8 cellular contexts compared by ENCODE assay signal in genomic region chrX:49002091-49002935, GRCh38. TPM values are rescaled to one million over a fixed set of nuclear protein-coding genes. Genes with fewer than 3 reads are reported as not detected.
DNase-seq lines count a peak whose midpoint lies in the region; ATAC-seq, FAIRE-seq and TF ChIP-seq lines count a peak whose summit lies in the region.

GRIPAP1 (minus strand) TSS chrX:49002264; CDS start chrX:49002229, 35 bp downstream.

- in situ Hi-C loops in IMR-90 (cut with MboI; ENCODE audit: low sequenced_read_pairs): no loop called here

- H4K91ac ChIP-seq in IMR-90 (ENCODE audit: insufficient read depth, low read depth, low read length): peak within 1 kb of the TSS; percentile 100

- TF ChIP-seq CTCF in D721Med (IDR thresholded peaks at IDR 0.05; ENCODE audit: insufficient read depth, missing control alignments) (no peak), IMR-90 (conservative IDR thresholded peaks at IDR 0.05; ENCODE audit: low read depth, low read length) (no peak), PC-3 (conservative IDR thresholded peaks at IDR 0.05; ENCODE audit: low read depth, low read length) (no peak), epithelial cell of proximal tubule (conservative IDR thresholded peaks at IDR 0.05; ENCODE audit: low read depth, low read length) (no peak)

- H3K4me3 ChIP-seq in IMR-90 (ENCODE audit: insufficient read depth, low read depth, low read length) (peak within 1 kb of the TSS; percentile 94), PC-3 (ENCODE audit: low read length) (peak within 1 kb of the TSS; percentile 93), epithelial cell of proximal tubule (ENCODE audit: low read depth, low read length) (peak within 1 kb of the TSS; percentile 84), mucosa of rectum (ENCODE audit: low read length in 2 of 2) (peak within 1 kb of the TSS; percentile 76 to 93)

- peak; percentile 34; the same call in 1 of the 2 replicates for TF ChIP-seq POLR2A in IMR-90 (IDR thresholded peaks at IDR 0.05; ENCODE audit: low read depth, low read length)

- peaks cover 9% of the 10 kb centered on the region for H3K36me3 ChIP-seq in IMR-90 (ENCODE audit: control insufficient read depth, insufficient read depth, low read length)
- peaks cover 4% of the 10 kb centered on the region; the same call in 1 of the 2 replicates for H3K36me3 ChIP-seq in PC-3 (ENCODE audit: low read depth, low read length)
- H3K36me3 ChIP-seq in mucosa of rectum (ENCODE audit: control insufficient read depth in 2 of 2, insufficient read depth in 2 of 2, low read length in 2 of 2): peaks cover under 1 to 7% of the 10 kb centered on the region in 2 donors

- peak within 1 kb of the TSS; percentile 100 for H3K23ac ChIP-seq in IMR-90 (ENCODE audit: low read depth, low read length)

- H3K4me2 ChIP-seq in IMR-90 (ENCODE audit: low read depth, low read length): peak within 1 kb of the TSS; percentile 92
- H3K4me2 ChIP-seq in PC-3 (ENCODE audit: low read length): peak within 1 kb of the TSS; percentile 97

- peak within 1 kb of the TSS; percentile 100 for H4K5ac ChIP-seq in IMR-90 (ENCODE audit: low read depth, low read length)

- H3K27me3 ChIP-seq in IMR-90 (ENCODE audit: control insufficient read depth, insufficient read depth, low read length) (no peaks in the 10 kb centered on the region), PC-3 (ENCODE audit: low read length) (no peaks in the 10 kb centered on the region), mucosa of rectum (ENCODE audit: control insufficient read depth in 2 of 2, insufficient read depth in 2 of 2, low read length in 2 of 2) (no peaks in the 10 kb centered on the region)

- 0 out of 2 replicates have a peak, but pooled peaks cover 3% of the 10 kb centered on the region for H3K9me2 ChIP-seq in PC-3 (replicated peaks; ENCODE audit: low read length)

- H4K8ac ChIP-seq in IMR-90 (ENCODE audit: low read depth in 2 of 2, low read length in 2 of 2): peak within 1 kb of the TSS; percentile 76 to 100

- H2AK5ac ChIP-seq in IMR-90 (ENCODE audit: low read depth, low read length): peak within 1 kb of the TSS; percentile 74

- ATAC-seq in GM21515 (IDR thresholded peaks at IDR 0.05; ENCODE audit: unreplicated experiment): peak; percentile 76
- ATAC-seq in IMR-90 (ENCODE audit: low read depth): peak; percentile 96
- peak; percentile 71 for ATAC-seq in PC-3

- 37% methylated on average over 6 of the region's 38 CpGs; no CpG with 5 or more reads in 1 of the 2 experiments for WGBS in IMR-90 (ENCODE audit: extremely low coverage in 2 of 2, insufficient read length in 1 of 2), 2 experiments

- H3K4me1 ChIP-seq in IMR-90 (ENCODE audit: control insufficient read depth, insufficient read depth, low read length) (no peaks in the 10 kb centered on the region; the same call in 1 of the 2 replicates), PC-3 (ENCODE audit: insufficient read depth, low read length) (no peaks in the 10 kb centered on the region), mucosa of rectum (ENCODE audit: control insufficient read depth in 2 of 2, insufficient read depth in 2 of 2, low read length in 2 of 2) (peaks cover 2 to 5% of the 10 kb centered on the region in 2 donors)

- peak; percentile 70 for FAIRE-seq in D721Med (lab: Jason Lieb, UNC)

- DNase-seq in D721Med (ENCODE audit: insufficient read length, low spot score) (peak; percentile 39), IMR-90 (peak; percentile 87), PC-3 (peak; percentile 88), activated T-cell treated with anti-CD3 and anti-CD28 coated beads for 48 hours (ENCODE audit: low read depth) (peak; percentile 58), epithelial cell of proximal tubule (ENCODE audit: low read depth) (peak; percentile 89)
- peak; percentile 79 for DNase-seq in stimulated activated CD8-positive, alpha-beta memory T cell treated with anti-CD3 and anti-CD28 coated beads, Interleukin-4, amount 100 ng/mL, for 48 hours

- peak within 1 kb of the TSS; percentile 100 for H3K4ac ChIP-seq in IMR-90 (ENCODE audit: low read depth, low read length)

- TF ChIP-seq RAD21 in IMR-90 (IDR thresholded peaks at IDR 0.05; ENCODE audit: low read length): no peak

- H2BK5ac ChIP-seq in IMR-90 (ENCODE audit: low read depth, low read length, poor library complexity, severe bottlenecking): peak within 1 kb of the TSS; percentile 100

- H3K9me1 ChIP-seq in IMR-90 (ENCODE audit: insufficient read depth, low read length): no peaks in the 10 kb centered on the region

- no peaks in the 10 kb centered on the region for H3F3A ChIP-seq in PC-3 (ENCODE audit: low read length, unreplicated experiment)

- intact Hi-C loops in IMR-90 (cut with micrococcal nuclease) (loop anchor here (1.0 kb wide), 1 partner anchor 41 kb away; the partner anchor contains the start of gene TFE3), PC-3 (cut with micrococcal nuclease) (loop anchor here (1.0 kb wide), 1 partner anchor 41 kb away; the partner anchor contains the start of gene TFE3)

- peak within 1 kb of the TSS; percentile 100 for H2BK15ac ChIP-seq in IMR-90 (ENCODE audit: low read depth, low read length)

- H3K56ac ChIP-seq in IMR-90 (ENCODE audit: extremely low read depth, insufficient read depth, low read length): peak within 1 kb of the TSS; percentile 100

- H3K27ac ChIP-seq in IMR-90 (ENCODE audit: insufficient read depth, low read length) (peak within 1 kb of the TSS; percentile 99), PC-3 (ENCODE audit: low read length) (peak within 1 kb of the TSS; percentile 64), mucosa of rectum (ENCODE audit: low read depth in 2 of 2, low read length in 2 of 2) (peak within 1 kb of the TSS; percentile 86)

- peaks cover 15% of the 10 kb centered on the region for H3K79me2 ChIP-seq in PC-3 (ENCODE audit: low read length)

- H4K20me1 ChIP-seq in IMR-90 (ENCODE audit: insufficient read depth, low read length): no peaks in the 10 kb centered on the region
- no peaks in the 10 kb centered on the region for H4K20me1 ChIP-seq in PC-3 (ENCODE audit: low read length)

- peak within 1 kb of the TSS; percentile 100 for H3K14ac ChIP-seq in IMR-90 (replicated peaks; ENCODE audit: low read depth, low read length)

- H3K9ac ChIP-seq in IMR-90 (ENCODE audit: low read depth, low read length) (peak within 1 kb of the TSS; percentile 100), PC-3 (ENCODE audit: low read length) (peak within 1 kb of the TSS; percentile 81), mucosa of rectum (ENCODE audit: low read depth in 1 of 2, low read length in 2 of 2) (peak within 1 kb of the TSS; percentile 74 to 88)

- H3K18ac ChIP-seq in IMR-90 (ENCODE audit: low read depth, low read length): peak within 1 kb of the TSS; percentile 100

- CTCF ChIA-PET in IMR-90 (lab: Yijun Ruan, JAX): interaction anchor here (0.7 kb wide), 1 partner anchor 71 kb away, joined by 3 read pairs; no protein-coding TSS in a partner anchor
- CTCF ChIA-PET in PC-3 (lab: Charles Lee): interaction anchor here (0.5 kb wide), 1 partner anchor 41 kb away, joined by 7 read pairs; the partner anchor contains the start of gene TFE3

- peak within 1 kb of the TSS; percentile 100 for H2BK20ac ChIP-seq in IMR-90 (ENCODE audit: low read depth, low read length)

- BruUV-seq in IMR-90 (replicated peaks; lab: Mats Ljungman, UMichigan): no TSS peak
- TSS peak; percentile 98 for BruUV-seq in PC-3 (replicated peaks; lab: Mats Ljungman, UMichigan)

- H2AFZ ChIP-seq in IMR-90 (replicated peaks; ENCODE audit: low read length, poor library complexity) (peak within 1 kb of the TSS; percentile 94), PC-3 (ENCODE audit: low read length) (peak within 1 kb of the TSS; percentile 93)

- H2BK120ac ChIP-seq in IMR-90 (ENCODE audit: low read depth, low read length): peak within 1 kb of the TSS; percentile 100

- POLR2A ChIA-PET in IMR-90 (lab: Charles Lee; ENCODE audit: unreplicated experiment): interaction anchor here (0.5 to 1.3 kb wide), 4 partner anchors 40 to 267 kb away, joined by 3 to 5 read pairs (median 3); no protein-coding TSS in a partner anchor
- POLR2A ChIA-PET in PC-3 (lab: Charles Lee; ENCODE audit: unreplicated experiment): interaction anchor here (0.5 to 0.7 kb wide), 3 partner anchors 41 to 186 kb away, joined by 4 to 12 read pairs (median 4); partner anchors contain the start of gene TFE3

- no peaks in the 10 kb centered on the region for H3K9me3 ChIP-seq in IMR-90 (ENCODE audit: control insufficient read depth, insufficient read depth, low read length)
- no peaks in the 10 kb centered on the region for H3K9me3 ChIP-seq in PC-3 (ENCODE audit: low read length)
- H3K9me3 ChIP-seq in mucosa of rectum (ENCODE audit: control insufficient read depth in 2 of 2, low read length in 2 of 2): no peaks in the 10 kb centered on the region

- dilution Hi-C loops in IMR-90 (cut with HindIII; ENCODE audit: low sequenced_read_pairs, unreplicated experiment): no loop called here

- peaks cover 7 to 28% of the 10 kb centered on the region in 2 experiments for H3K79me1 ChIP-seq in IMR-90 (ENCODE audit: low read depth in 1 of 2, low read length in 2 of 2)

- H2AK9ac ChIP-seq in IMR-90 (replicated peaks; ENCODE audit: low read depth, low read length, poor library complexity): peak within 1 kb of the TSS; percentile 76

TF ChIP-seq in IMR-90, 13 proteins besides CTCF, POLR2A, EP300 and RAD21:
- TF ChIP-seq MXI1 (IDR thresholded peaks at IDR 0.05; ENCODE audit: borderline replicate concordance, low read depth, low read length): no peak
- no peak for TF ChIP-seq RFX5 (IDR thresholded peaks at IDR 0.05; ENCODE audit: low read depth, low read length)
- peak; percentile 78 for TF ChIP-seq CEBPB (IDR thresholded peaks at IDR 0.05; ENCODE audit: low read depth, low read length)
- peak; percentile 94 for TF ChIP-seq BHLHE40 (IDR thresholded peaks at IDR 0.05; ENCODE audit: low read depth, low read length)
- no peak for TF ChIP-seq RCOR1 (IDR thresholded peaks at IDR 0.05; ENCODE audit: insufficient replicate concordance, low read length)
- TF ChIP-seq MAZ (IDR thresholded peaks at IDR 0.05; ENCODE audit: borderline replicate concordance, low read depth, low read length): peak; percentile 44; the same call in 1 of the 2 replicates
- peak; percentile 72; the same call in 1 of the 2 replicates for TF ChIP-seq CHD1 (IDR thresholded peaks at IDR 0.05; ENCODE audit: low read depth, low read length)

RNA-seq across cellular contexts. Expression of gene GRIPAP1, which starts in this region (rescaled TPM):
- 17.9 and 20.8 TPM in 2 replicates for total RNA-seq in IMR-90 (2012; rRNA removed)
- polyA plus RNA-seq in IMR-90 (2012; rRNA removed): 21.4 and 25.0 TPM in 2 replicates
- polyA plus RNA-seq in IMR-90 (2012; cell fraction: cytosol; rRNA removed): 14.3 and 14.7 TPM in 2 replicates
- 70.1 and 115 TPM in 2 replicates for polyA plus RNA-seq in IMR-90 (2012; cell fraction: nucleus; rRNA removed; ENCODE audit: low replicate concordance)
- 31.1 and 44.3 TPM in 2 replicates for total RNA-seq in PC-3 (2014; rRNA removed)
- 15.8 and 24.6 TPM in 2 replicates for total RNA-seq in epithelial cell of proximal tubule

Comparison
In these comparisons a context has a peak if more than half of its experiments do, and no peak if none do; other contexts are left out.
1. Peak in every context shown above with its lines: DNase-seq, ATAC-seq, H3K4me3 ChIP-seq and H3K27ac ChIP-seq.
2. DNase-seq: peak in every context shown above with its lines; median percentile 89 in epithelial cell of proximal tubule; 88 in PC-3; 87 in IMR-90; 79 in stimulated activated CD8-positive, alpha-beta memory T cell treated with anti-CD3 and anti-CD28 coated beads, Interleukin-4, amount 100 ng/mL, for 48 hours; 58 in activated T-cell treated with anti-CD3 and anti-CD28 coated beads for 48 hours; 39 in D721Med.